8 cellular contexts compared by ENCODE assay signal in the genomic region with DNA sequence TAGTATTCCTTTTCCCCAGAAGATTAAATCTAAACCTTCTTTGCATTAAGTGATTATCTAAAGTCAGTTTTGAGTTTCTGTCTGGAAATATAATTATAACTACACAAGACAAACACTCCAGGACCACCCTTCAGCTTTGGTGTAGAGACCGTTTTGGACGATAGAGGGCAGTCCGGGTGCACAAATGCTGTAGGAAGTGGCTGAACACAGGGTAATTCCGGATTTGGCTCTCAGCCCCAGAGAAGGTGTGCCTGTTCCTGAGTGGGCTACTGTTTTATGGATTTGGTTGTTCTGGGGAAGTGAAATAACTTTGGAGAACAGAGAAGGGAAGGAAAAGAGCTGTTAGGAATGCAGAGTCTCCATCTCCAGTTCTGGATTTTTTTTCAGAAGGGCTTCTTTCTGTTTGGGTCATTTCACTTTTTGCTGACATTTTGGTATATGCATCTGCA. TPM values are rescaled to one million over a fixed set of nuclear protein-coding genes. Genes with fewer than 3 reads are reported as not detected.
A peak's percentile ranks its signal among the peaks of the same experiment; 100 is the strongest.
DNase-seq lines count a peak whose midpoint lies in the region; ATAC-seq, FAIRE-seq and TF ChIP-seq lines count a peak whose summit lies in the region.

No MANE protein-coding gene starts in this region.

- TF ChIP-seq EP300 in GM12878 (IDR thresholded peaks at IDR 0.05; ENCODE audit: borderline replicate concordance in 1 of 2, control insufficient read depth in 1 of 2, low read depth in 2 of 2, low read length in 2 of 2), result no peak

- H3K36me3 ChIP-seq in GM12878 (ENCODE audit: control insufficient read depth in 2 of 2, insufficient read depth in 2 of 2, low read length in 1 of 2) (peaks cover 0 to 5% of the 10 kb centered on the region in 2 experiments; a peak in 2 of 4 replicates), kidney epithelial cell (ENCODE audit: control insufficient read depth, insufficient read depth, low read length) (no peaks in the 10 kb centered on the region)

- H4K20me1 ChIP-seq in GM12878 (ENCODE audit: control insufficient read depth, insufficient read depth), result no peaks in the 10 kb centered on the region

- RAD21 ChIA-PET in GM12878 (lab: Charles Lee; ENCODE audit: unreplicated experiment), result interaction anchor here (0.6 to 1.7 kb wide), 6 partner anchors 17 to 429 kb away, joined by 4 read pairs; no protein-coding TSS in a partner anchor

- intact Hi-C loops in GM12878 (cut with micrococcal nuclease; ENCODE audit: unreplicated experiment), result loop anchor here (1.0 to 2.0 kb wide), 2 partner anchors 177 to 428 kb away; no protein-coding TSS in a partner anchor

- FAIRE-seq in GM12878 (lab: Jason Lieb, UNC), result peak; percentile 98

- CTCF ChIA-PET in GM12878 (lab: Yijun Ruan, JAX), result interaction anchor here (0.6 to 2.9 kb wide), 23 partner anchors 9 to 801 kb away, joined by 3 to 24 read pairs (median 4); a partner anchor contains a TSS

- H3K4me2 ChIP-seq in GM12878 (ENCODE audit: control insufficient read depth, insufficient read depth), result no peak overlapping the region

- H3K9ac ChIP-seq in GM12878 (ENCODE audit: control insufficient read depth, insufficient read depth, low read length), result peak overlapping the region; percentile 30; the same call in 1 of the 2 replicates

- peak; percentile 84 for ATAC-seq in HG02623 (IDR thresholded peaks at IDR 0.05; ENCODE audit: unreplicated experiment)
- peak; percentile 98 for ATAC-seq in GM12878

- in situ Hi-C loops in GM12878 (cut with MboI), result no loop called here

- SMC1A ChIA-PET in GM12878 (lab: Charles Lee; ENCODE audit: uncharacterized antibody, unreplicated experiment), result interaction anchor here (0.9 to 1.5 kb wide), 4 partner anchors 12 to 447 kb away, joined by 3 to 5 read pairs (median 4); no protein-coding TSS in a partner anchor

- H3K9me3 ChIP-seq in GM12878 (replicated peaks; ENCODE audit: control insufficient read depth, insufficient read depth, low read length), result no peaks in the 10 kb centered on the region

- H3K27ac ChIP-seq in GM12878 (ENCODE audit: control insufficient read depth, insufficient read depth), result 0 out of 2 replicates have a peak overlapping the region, but pooled peaks have one; percentile 22

- H2AFZ ChIP-seq in GM12878 (ENCODE audit: control insufficient read depth, low read depth, low read length), result peak overlapping the region; percentile 85

- TF ChIP-seq CTCF in GM12878 (IDR thresholded peaks at IDR 0.05 in 2 of 3, conservative IDR thresholded peaks at IDR 0.05 in 1 of 3; ENCODE audit: control insufficient read depth in 2 of 3, extremely low read depth in 1 of 3, insufficient read depth in 1 of 3, low read depth in 3 of 3, low read length in 3 of 3), result peak; percentile 85 to 94 (median 90)
- TF ChIP-seq CTCF in kidney epithelial cell (IDR thresholded peaks at IDR 0.05; ENCODE audit: insufficient read depth, low read length, poor library complexity, severe bottlenecking), result peak; percentile 78

- H3K4me3 ChIP-seq in GM12878, result no peak overlapping the region
- H3K4me3 ChIP-seq in kidney epithelial cell (ENCODE audit: low read depth, low read length), result no peak overlapping the region

- no peak for TF ChIP-seq POLR2A in GM12878 (IDR thresholded peaks at IDR 0.05; ENCODE audit: low read depth, low read length)

- POLR2A ChIA-PET in GM12878 (lab: Charles Lee), result no interaction called here

- H3K79me2 ChIP-seq in GM12878 (ENCODE audit: control insufficient read depth, insufficient read depth, low read length), result no peaks in the 10 kb centered on the region

- WGBS in GM12878 (ENCODE audit: insufficient coverage, insufficient replicate concordance, low lambda C conversion rate, missing lambda C conversion rate), result 2% methylated on average over 4 of the region's 4 CpGs

- peak; percentile 35 to 45 for DNase-seq in SHP77 (lab: John Stamatoyannopoulos, UW)
- no peak for DNase-seq in SHP77 treated with DMSO at 0.1 percent for 48 hours (lab: John Stamatoyannopoulos, UW)
- DNase-seq in NCI-H1048 (lab: John Stamatoyannopoulos, UW), result peak; percentile 26
- DNase-seq in T-helper 9 cell, result peak; percentile 27
- DNase-seq in GM12878 (ENCODE audit: low read depth, low spot score), result no peak
- no peak for DNase-seq in kidney epithelial cell (ENCODE audit: low read depth)
- peak in 2 of 3 donors; percentile 7 to 19 for DNase-seq in stimulated activated CD4-positive, alpha-beta T cell treated with anti-CD3 and anti-CD28 coated beads, TNF-alpha, amount 100 ng/mL, for 1 hour (ENCODE audit: low read depth in 3 of 3, low spot score in 1 of 3)

- H3K27me3 ChIP-seq in GM12878 (replicated peaks in 1 of 2; ENCODE audit: control insufficient read depth in 2 of 2, insufficient read depth in 2 of 2, low read length in 1 of 2) (no peaks in the 10 kb centered on the region), kidney epithelial cell (ENCODE audit: control insufficient read depth, insufficient read depth, low read length) (no peaks in the 10 kb centered on the region)

- TF ChIP-seq RAD21 in GM12878 (IDR thresholded peaks at IDR 0.05; ENCODE audit: insufficient read depth, low read depth, low read length), result peak; percentile 90

- peaks cover 8% of the 10 kb centered on the region for H3K4me1 ChIP-seq in GM12878 (ENCODE audit: control insufficient read depth, insufficient read depth, low read length)

- BruUV-seq in GM12878 (replicated peaks; lab: Mats Ljungman, UMichigan), result no TSS peak

TF ChIP-seq in GM12878, 131 proteins besides CTCF, POLR2A, EP300 and RAD21 (continues in another document):
- no peak for TF ChIP-seq FOXM1 (IDR thresholded peaks at IDR 0.05; ENCODE audit: low read depth, low read length)
- peak; percentile 19; the same call in 1 of the 2 replicates for TF ChIP-seq SPI1 (IDR thresholded peaks at IDR 0.05; ENCODE audit: borderline replicate concordance, insufficient read depth, low read depth, low read length)
- TF ChIP-seq, protein P1, sequence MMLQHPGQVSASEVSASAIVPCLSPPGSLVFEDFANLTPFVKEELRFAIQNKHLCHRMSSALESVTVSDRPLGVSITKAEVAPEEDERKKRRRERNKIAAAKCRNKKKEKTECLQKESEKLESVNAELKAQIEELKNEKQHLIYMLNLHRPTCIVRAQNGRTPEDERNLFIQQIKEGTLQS (IDR thresholded peaks at IDR 0.05; ENCODE audit: borderline replicate concordance, extremely low read depth, low read depth, low read length), result peak; percentile 1; the same call in 1 of the 2 replicates
- peak; percentile 39; the same call in 1 of the 2 replicates for TF ChIP-seq SMC3 (IDR thresholded peaks at IDR 0.05; ENCODE audit: borderline replicate concordance, low read length)
- TF ChIP-seq MEF2B (IDR thresholded peaks at IDR 0.05; ENCODE audit: partially characterized antibody, poor library complexity, severe bottlenecking), result no peak

RNA-seq across cellular contexts. Expression of a gene that starts 14.8 kb away (rescaled TPM):
- total RNA-seq in GM12878 (2013; cell fraction: nucleolus; rRNA removed), result 65.9 and 76.0 TPM in 2 replicates
- total RNA-seq in GM12878 (2014; rRNA removed) (19.0 and 23.8 TPM in 2 replicates), GM12878 (2014; rRNA removed; fragmentation: Illumina TruSeq; extraction: Trizol) (12.6 and 16.1 TPM in 2 replicates), GM12878 (2021) (17.1 and 20.5 TPM in 2 replicates), kidney epithelial cell (83.5 and 99.6 TPM in 2 replicates)
- polyA plus RNA-seq in GM12878 (2011; ENCODE audit: low read depth), result 5.7 TPM
- polyA plus RNA-seq in GM12878 (2011; rRNA removed) (26.7 and 31.4 TPM in 2 replicates), GM12878 (2014; fragmentation: Illumina TruSeq; extraction: Trizol) (12.8 and 18.0 TPM in 2 replicates), GM12878 (2014; fragmentation: Nextera tagmentation; extraction: Ambion mirVana) (1 to 10 TPM; 3.8 to 6.6 TPM), GM12878 (2014; rRNA removed) (15.5 and 17.0 TPM in 2 replicates), GM12878 (2016; fragmentation: Nextera tagmentation; extraction: Ambion mirVana) (10 to 100 TPM; 18.7 to 22.8 TPM)
- polyA plus RNA-seq in GM12878 (2011; cell fraction: cytosol; rRNA removed), result 24.4 and 28.4 TPM in 2 replicates
- 25.9 and 32.1 TPM in 2 replicates for polyA plus RNA-seq in GM12878 (2011; cell fraction: nucleus; rRNA removed)
- 8.1 and 9.8 TPM in 2 replicates for polyA plus RNA-seq in GM12878 (2012)
- 48.2 and 49.8 TPM in 2 replicates for polyA minus RNA-seq in GM12878 (2011; rRNA and poly(A)+ RNA removed)
- polyA minus RNA-seq in GM12878 (2011; cell fraction: cytosol; rRNA and poly(A)+ RNA removed), result 15.0 TPM in 2 replicates
- 47.0 and 74.6 TPM in 2 replicates for polyA minus RNA-seq in GM12878 (2011; cell fraction: nucleus; rRNA and poly(A)+ RNA removed)

RNA-seq across cellular contexts. Expression of a gene that starts 44.2 kb away (rescaled TPM):
- total RNA-seq in GM12878 (2013; cell fraction: nucleolus; rRNA removed), result 105 and 113 TPM in 2 replicates
- total RNA-seq in GM12878 (2014; rRNA removed) (18.7 and 22.8 TPM in 2 replicates), GM12878 (2014; rRNA removed; fragmentation: Illumina TruSeq; extraction: Trizol) (13.6 and 14.4 TPM in 2 replicates), GM12878 (2021) (25.2 and 25.4 TPM in 2 replicates), kidney epithelial cell (14.3 and 17.6 TPM in 2 replicates)
- 21.2 TPM for polyA plus RNA-seq in GM12878 (2011; ENCODE audit: low read depth)
- polyA plus RNA-seq in GM12878 (2011; rRNA removed) (25.5 and 29.8 TPM in 2 replicates), GM12878 (2014; fragmentation: Illumina TruSeq; extraction: Trizol) (16.9 and 17.5 TPM in 2 replicates), GM12878 (2014; fragmentation: Nextera tagmentation; extraction: Ambion mirVana) (1 to 10 TPM; 4.8 to 5.4 TPM), GM12878 (2014; rRNA removed) (32.6 and 35.9 TPM in 2 replicates), GM12878 (2016; fragmentation: Nextera tagmentation; extraction: Ambion mirVana) (10 to 100 TPM; 14.3 to 16.5 TPM)
- polyA plus RNA-seq in GM12878 (2011; cell fraction: cytosol; rRNA removed), result 22.5 and 30.3 TPM in 2 replicates
- 273 and 333 TPM in 2 replicates for polyA plus RNA-seq in GM12878 (2011; cell fraction: nucleus; rRNA removed)
- 23.9 and 29.8 TPM in 2 replicates for polyA plus RNA-seq in GM12878 (2012)
- 12.0 and 18.2 TPM in 2 replicates for polyA minus RNA-seq in GM12878 (2011; rRNA and poly(A)+ RNA removed)
- 5.3 and 8.0 TPM in 2 replicates for polyA minus RNA-seq in GM12878 (2011; cell fraction: cytosol; rRNA and poly(A)+ RNA removed)
- polyA minus RNA-seq in GM12878 (2011; cell fraction: nucleus; rRNA and poly(A)+ RNA removed), result 32.4 and 40.9 TPM in 2 replicates

Comparison
In these comparisons a context has a peak if more than half of its experiments do, and no peak if none do; other contexts are left out.
1. DNase-seq: peak in SHP77 (2 of 2), NCI-H1048 (single experiment), T-helper 9 cell (single experiment) and stimulated activated CD4-positive, alpha-beta T cell treated with anti-CD3 and anti-CD28 coated beads, TNF-alpha, amount 100 ng/mL, for 1 hour (2 of 3); none in SHP77 treated with DMSO at 0.1 percent for 48 hours (single experiment), GM12878 (single experiment) and kidney epithelial cell (single experiment).